20 cellular contexts compared by ENCODE assay signal in the genomic region with DNA sequence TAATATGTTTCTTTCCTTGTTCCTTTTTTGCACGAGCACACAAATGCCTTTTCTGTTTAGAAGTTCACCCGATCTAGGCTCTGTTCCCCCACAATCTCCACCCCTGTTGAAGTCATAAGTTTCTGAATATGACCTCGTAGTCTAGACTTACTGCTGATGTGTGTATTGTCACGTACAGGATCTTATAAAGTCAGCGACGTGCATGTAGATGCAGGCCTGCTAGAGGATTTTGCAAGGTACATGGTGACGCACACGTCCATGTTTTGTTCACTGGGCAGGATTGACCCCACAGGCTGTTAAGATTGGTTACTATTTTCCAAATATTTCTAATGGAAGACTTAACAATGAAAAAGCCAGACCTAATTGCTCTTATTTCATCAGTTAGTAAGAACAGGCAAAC.
"Had no signal": no experiment of that assay in that cellular context is flagged by ENCODE, and none has a peak within 500 bp of the region (broad histone marks: within the 10 kb centered on the region; RNA-seq: fewer than 3 reads in every experiment).

No MANE protein-coding gene starts in this region.

- H3K4me3 ChIP-seq: heart left ventricle, mucosa of descending colon, psoas muscle, right lobe of liver, spleen, thoracic aorta, transverse colon had no signal

- DNase-seq: effector memory CD8-positive, alpha-beta T cell; erythroblast; heart left ventricle; hippocampal formation; left colon; mucosa of descending colon; naive thymus-derived CD8-positive, alpha-beta T cell; psoas muscle; retina; right lobe of liver; spleen; stimulated activated CD4-positive, alpha-beta T cell treated with anti-CD3 and anti-CD28 coated beads, Interleukin-15, amount 100 ng/mL, for 24 hours; stimulated activated CD4-positive, alpha-beta T cell treated with anti-CD3 and anti-CD28 coated beads, Interleukin-1b, Interleukin-23, amount 100 ng/mL, for 48 hours; stimulated activated CD4-positive, alpha-beta T cell treated with anti-CD3 and anti-CD28 coated beads, Interleukin-4, amount 100 ng/mL, for 24 hours; stimulated activated naive CD8-positive, alpha-beta T cell treated with anti-CD3 and anti-CD28 coated beads, Interleukin-15, amount 100 ng/mL, for 72 hours; transverse colon had no signal

- ATAC-seq: effector memory CD8-positive, alpha-beta T cell; heart left ventricle; left colon; mucosa of descending colon; naive thymus-derived CD8-positive, alpha-beta T cell; psoas muscle; right lobe of liver; stimulated activated memory B cell treated with anti-CD40 and anti-IgM and Interleukin-4, amounts not matched to agents 10 μg/mL and 1 μg/mL and 100 μg/mL, for 72 hours; stimulated activated naive CD8-positive, alpha-beta T cell treated with anti-CD3 and anti-CD28 coated beads, Interleukin-15, amount 100 ng/mL, for 72 hours had no signal

- H3K27ac ChIP-seq: heart left ventricle, neutrophil, psoas muscle, right lobe of liver, spleen, thoracic aorta, transverse colon had no signal

- H3K4me3 Mint-ChIP-seq: dendritic cell treated with granulocyte-macrophage colony-stimulating factor and Interleukin-4, amounts not matched to agents 40 ng/mL and 50 ng/mL, for 4 days; effector memory CD8-positive, alpha-beta T cell; naive thymus-derived CD8-positive, alpha-beta T cell; stimulated activated memory B cell treated with anti-CD40 and anti-IgM and Interleukin-4, amounts not matched to agents 10 μg/mL and 1 μg/mL and 100 μg/mL, for 72 hours; stimulated activated naive CD8-positive, alpha-beta T cell treated with anti-CD3 and anti-CD28 coated beads, Interleukin-15, amount 100 ng/mL, for 72 hours had no signal

- H3K36me3 Mint-ChIP-seq: stimulated activated memory B cell treated with anti-CD40 and anti-IgM and Interleukin-4, amounts not matched to agents 10 μg/mL and 1 μg/mL and 100 μg/mL, for 72 hours had no signal

- H3K27me3 Mint-ChIP-seq: dendritic cell treated with granulocyte-macrophage colony-stimulating factor and Interleukin-4, amounts not matched to agents 40 ng/mL and 50 ng/mL, for 4 days; effector memory CD8-positive, alpha-beta T cell; stimulated activated memory B cell treated with anti-CD40 and anti-IgM and Interleukin-4, amounts not matched to agents 10 μg/mL and 1 μg/mL and 100 μg/mL, for 72 hours; stimulated activated naive CD8-positive, alpha-beta T cell treated with anti-CD3 and anti-CD28 coated beads, Interleukin-15, amount 100 ng/mL, for 72 hours had no signal

- H3K4me1 Mint-ChIP-seq: naive thymus-derived CD8-positive, alpha-beta T cell; stimulated activated memory B cell treated with anti-CD40 and anti-IgM and Interleukin-4, amounts not matched to agents 10 μg/mL and 1 μg/mL and 100 μg/mL, for 72 hours; stimulated activated naive CD8-positive, alpha-beta T cell treated with anti-CD3 and anti-CD28 coated beads, Interleukin-15, amount 100 ng/mL, for 72 hours had no signal

- H3K27ac Mint-ChIP-seq: dendritic cell treated with granulocyte-macrophage colony-stimulating factor and Interleukin-4, amounts not matched to agents 40 ng/mL and 50 ng/mL, for 4 days; effector memory CD8-positive, alpha-beta T cell; naive thymus-derived CD8-positive, alpha-beta T cell; stimulated activated memory B cell treated with anti-CD40 and anti-IgM and Interleukin-4, amounts not matched to agents 10 μg/mL and 1 μg/mL and 100 μg/mL, for 72 hours; stimulated activated naive CD8-positive, alpha-beta T cell treated with anti-CD3 and anti-CD28 coated beads, Interleukin-15, amount 100 ng/mL, for 72 hours had no signal

- H3K9me3 ChIP-seq: heart left ventricle, mucosa of descending colon, neutrophil, psoas muscle, right lobe of liver, spleen, thoracic aorta, transverse colon had no signal

- H3K27me3 ChIP-seq: heart left ventricle, neutrophil, right lobe of liver, spleen, transverse colon had no signal

- H3K4me1 ChIP-seq: heart left ventricle, psoas muscle, right lobe of liver, spleen, transverse colon had no signal

- H3K36me3 ChIP-seq: heart left ventricle, neutrophil, right lobe of liver, spleen, thoracic aorta, transverse colon had no signal

- H3K9me3 Mint-ChIP-seq: dendritic cell treated with granulocyte-macrophage colony-stimulating factor and Interleukin-4, amounts not matched to agents 40 ng/mL and 50 ng/mL, for 4 days; effector memory CD8-positive, alpha-beta T cell; stimulated activated memory B cell treated with anti-CD40 and anti-IgM and Interleukin-4, amounts not matched to agents 10 μg/mL and 1 μg/mL and 100 μg/mL, for 72 hours; stimulated activated naive CD8-positive, alpha-beta T cell treated with anti-CD3 and anti-CD28 coated beads, Interleukin-15, amount 100 ng/mL, for 72 hours had no signal
